Comparison of ENCODE assay signal across 1 cellular context in genomic region chrX:12872741-12873140, GRCh38.
TF ChIP-seq lines count a peak whose summit lies in the region.

No MANE protein-coding gene starts in this region.

TF ChIP-seq in GM12878, 131 proteins besides CTCF, POLR2A, EP300 and RAD21:
- no peak for TF ChIP-seq KAT2A (conservative IDR thresholded peaks at IDR 0.05; ENCODE audit: control insufficient read depth, low read depth, low read length)
- no peak for TF ChIP-seq RUNX3 (IDR thresholded peaks at IDR 0.05; ENCODE audit: low read length)
- no peak for TF ChIP-seq SRF (IDR thresholded peaks at IDR 0.05; ENCODE audit: low read depth in 2 of 2, low read length in 2 of 2)
- no peak for TF ChIP-seq FOXK2 (IDR thresholded peaks at IDR 0.05)
- no peak for TF ChIP-seq ZNF24 (IDR thresholded peaks at IDR 0.05)
- no peak for TF ChIP-seq TCF3 (IDR thresholded peaks at IDR 0.05; ENCODE audit: borderline replicate concordance, insufficient read depth, low read depth, low read length)
- TF ChIP-seq SREBF2 (IDR thresholded peaks at IDR 0.05; ENCODE audit: low read length) = no peak
- no peak for TF ChIP-seq STAT1 (conservative IDR thresholded peaks at IDR 0.05)
- TF ChIP-seq EGR1 (IDR thresholded peaks at IDR 0.05; ENCODE audit: borderline replicate concordance in 1 of 2, low read depth in 2 of 2, low read length in 2 of 2) = no peak
- no peak for TF ChIP-seq TARDBP (IDR thresholded peaks at IDR 0.05; ENCODE audit: borderline replicate concordance)
- no peak for TF ChIP-seq SIN3A (IDR thresholded peaks at IDR 0.05; ENCODE audit: low read depth, low read length)
- no peak for TF ChIP-seq CBFB (IDR thresholded peaks at IDR 0.05; ENCODE audit: low read depth)
- no peak for TF ChIP-seq MEF2A (IDR thresholded peaks at IDR 0.05; ENCODE audit: insufficient read depth, low read depth, low read length)
- TF ChIP-seq ZBTB40 (IDR thresholded peaks at IDR 0.05; ENCODE audit: borderline replicate concordance) = no peak
- no peak for TF ChIP-seq POLR2AphosphoS5 (IDR thresholded peaks at IDR 0.05; ENCODE audit: low read length)
- no peak for TF ChIP-seq CHD4 (IDR thresholded peaks at IDR 0.05)
